Comparison of ENCODE assay signal across 9 cellular contexts in genomic region chr5:7878381-7878873, GRCh38. TPM values are rescaled to one million over a fixed set of nuclear protein-coding genes. Genes with fewer than 3 reads are reported as not detected.
DNase-seq lines count a peak whose midpoint lies in the region; ATAC-seq, FAIRE-seq and TF ChIP-seq lines count a peak whose summit lies in the region.
"Had no signal": no experiment of that assay in that cellular context is flagged by ENCODE, and none has a peak within 500 bp of the region (broad histone marks: within the 10 kb centered on the region; RNA-seq: fewer than 3 reads in every experiment).

No MANE protein-coding gene starts in this region.

- POLR2A ChIA-PET in CD4-positive, alpha-beta T cell (lab: Charles Lee), result interaction anchor here (1.3 kb wide), 1 partner anchor 8 kb away, joined by 3 read pairs; no protein-coding TSS in a partner anchor

- H3K27ac Mint-ChIP-seq in CD4-positive, alpha-beta T cell, result peak overlapping the region; percentile 60

- no peaks in the 10 kb centered on the region for H3K27me3 ChIP-seq in CD4-positive, alpha-beta T cell (ENCODE audit: control insufficient read depth, insufficient read depth, low read length)

- H3K27ac ChIP-seq in CD4-positive, alpha-beta T cell (ENCODE audit: low read depth, low read length), result no peak overlapping the region

- H3K4me1 Mint-ChIP-seq in CD4-positive, alpha-beta T cell (ENCODE audit: low read depth), result peaks cover 76% of the 10 kb centered on the region

- peaks cover 99% of the 10 kb centered on the region for H3K36me3 Mint-ChIP-seq in CD4-positive, alpha-beta T cell (ENCODE audit: low read depth)

- no peaks in the 10 kb centered on the region for H3K9me3 Mint-ChIP-seq in CD4-positive, alpha-beta T cell

- CTCF ChIA-PET in CD4-positive, alpha-beta T cell (lab: Charles Lee), result no interaction called here

- FAIRE-seq in urothelium cell line (lab: Jason Lieb, UNC), result no peak
- FAIRE-seq: H1 had no signal

- no peak for ATAC-seq in CD4-positive, alpha-beta T cell (ENCODE audit: poor library complexity)
- ATAC-seq in GM19467 (IDR thresholded peaks at IDR 0.05; ENCODE audit: unreplicated experiment) (peak; percentile 87), HG03460 (IDR thresholded peaks at IDR 0.05; ENCODE audit: unreplicated experiment) (peak; percentile 97)

- H3K9me3 ChIP-seq in CD4-positive, alpha-beta T cell (ENCODE audit: control insufficient read depth, low read length), result no peaks in the 10 kb centered on the region

- H3K4me3 ChIP-seq in cardiac fibroblast (replicated peaks in 1 of 2; ENCODE audit: low read depth in 2 of 2, low read length in 2 of 2), result no peak overlapping the region

- no peak for DNase-seq in CD4-positive, alpha-beta T cell
- DNase-seq in cardiac fibroblast (ENCODE audit: low read depth in 2 of 2) (peak; percentile 44 to 66), anterior cingulate cortex (lab: John Stamatoyannopoulos, UW) (no peak), germinal center (ENCODE audit: low spot score) (no peak), urothelium cell line (ENCODE audit: low spot score) (no peak)
- DNase-seq in stimulated activated CD4-positive, alpha-beta T cell treated with anti-CD3 and anti-CD28 coated beads, Interleukin-2, amount 100 ng/mL, for 24 hours, result no peak

- intact Hi-C loops in CD4-positive, alpha-beta T cell (cut with DNase I, micrococcal nuclease), result loop anchor here in 1 of 2 experiments (10.0 kb wide), 1 partner anchor 1244 kb away; the partner anchor contains the start of genes NSUN2 and SRD5A1

- H3K4me3 Mint-ChIP-seq in CD4-positive, alpha-beta T cell, result no peak overlapping the region

- no peaks in the 10 kb centered on the region for H3K27me3 Mint-ChIP-seq in CD4-positive, alpha-beta T cell

- no peak for TF ChIP-seq CTCF in CD4-positive, alpha-beta T cell (IDR thresholded peaks at IDR 0.05)
- no peak for TF ChIP-seq CTCF in cardiac fibroblast (IDR thresholded peaks at IDR 0.05; ENCODE audit: low read depth, low read length)

RNA-seq across cellular contexts. Expression of gene MTRR, which starts 9.5 kb away (rescaled TPM):
- 10 to 100 TPM; 74.6 to 77.5 TPM for total RNA-seq in CD4-positive, alpha-beta T cell

RNA-seq across cellular contexts. Expression of gene FASTKD3, which starts 9.6 kb away (rescaled TPM):
- 1 to 10 TPM; 2.6 to 3.4 TPM for total RNA-seq in CD4-positive, alpha-beta T cell

RNA-seq across cellular contexts. Expression of gene CFAP90, which starts 27.5 kb away (rescaled TPM):
- total RNA-seq in CD4-positive, alpha-beta T cell, result not detected

Comparison
In these comparisons a context has a peak if more than half of its experiments do, and no peak if none do; other contexts are left out.
1. DNase-seq: peak in cardiac fibroblast (2 of 2); none in CD4-positive, alpha-beta T cell (0 of 10), anterior cingulate cortex (0 of 58), stimulated activated CD4-positive, alpha-beta T cell treated with anti-CD3 and anti-CD28 coated beads, Interleukin-2, amount 100 ng/mL, for 24 hours (0 of 2), germinal center (single experiment) and urothelium cell line (single experiment).